ENCODE assay signal across 20 cellular contexts in the genomic region with DNA sequence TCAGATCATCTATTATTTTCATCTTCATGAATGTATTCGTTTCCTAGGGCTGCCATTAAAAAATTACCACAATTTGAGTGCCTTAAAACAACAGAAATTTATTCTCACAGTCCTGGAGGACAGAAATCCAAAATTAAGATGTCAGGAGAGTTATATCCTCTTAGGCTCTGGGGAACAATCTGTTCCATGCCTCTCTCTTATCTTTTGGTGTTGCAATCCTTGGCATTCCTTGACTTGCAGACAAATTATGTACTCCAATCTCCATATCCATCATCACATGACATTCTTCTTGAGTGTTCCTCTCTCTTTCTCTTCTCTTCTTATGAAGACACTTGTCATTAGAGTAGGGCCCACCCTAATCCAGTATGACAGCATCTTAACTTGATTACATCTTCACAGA.
"Had no signal": no experiment of that assay in that cellular context is flagged by ENCODE, and none has a peak within 500 bp of the region (broad histone marks: within the 10 kb centered on the region; RNA-seq: fewer than 3 reads in every experiment).

No MANE protein-coding gene starts in this region.

- H3K27ac ChIP-seq: cardiac muscle cell, gastrocnemius medialis, neural progenitor cell, pancreas, right lobe of liver, thyroid gland, upper lobe of left lung, vagina had no signal

- ATAC-seq: gastrocnemius medialis; natural killer cell treated with Interleukin-12 subunit alpha and Interleukin-12 subunit beta and Interleukin-15 and Interleukin-18, amount 100 ng/mL, for 72 hours; pancreas had no signal

- H2AFZ ChIP-seq: neural progenitor cell had no signal

- H3K36me3 Mint-ChIP-seq: immature natural killer cell; natural killer cell treated with Interleukin-12 subunit alpha and Interleukin-12 subunit beta and Interleukin-15 and Interleukin-18, amount 100 ng/mL, for 72 hours; neural progenitor cell had no signal

- H3K4me3 Mint-ChIP-seq: dendritic cell treated with granulocyte-macrophage colony-stimulating factor and Interleukin-4, amounts not matched to agents 40 ng/mL and 50 ng/mL, for 4 days; immature natural killer cell; natural killer cell treated with Interleukin-12 subunit alpha and Interleukin-12 subunit beta and Interleukin-15 and Interleukin-18, amount 100 ng/mL, for 72 hours; neural progenitor cell had no signal

- H3K4me2 ChIP-seq: neural progenitor cell had no signal

- H3K27me3 Mint-ChIP-seq: dendritic cell treated with granulocyte-macrophage colony-stimulating factor and Interleukin-4, amounts not matched to agents 40 ng/mL and 50 ng/mL, for 4 days; natural killer cell treated with Interleukin-12 subunit alpha and Interleukin-12 subunit beta and Interleukin-15 and Interleukin-18, amount 100 ng/mL, for 72 hours; progenitor cell of endocrine pancreas had no signal

- H3K9ac ChIP-seq: neural progenitor cell had no signal

- H3K4me3 ChIP-seq: cardiac muscle cell, gastrocnemius medialis, mucosa of descending colon, neural progenitor cell, pancreas, right lobe of liver, thyroid gland, upper lobe of left lung, vagina had no signal

- H3K9me3 ChIP-seq: gastrocnemius medialis, mucosa of descending colon, pancreas, right lobe of liver, thyroid gland, upper lobe of left lung, vagina had no signal

- H3K4me1 ChIP-seq: gastrocnemius medialis, neural progenitor cell, pancreas, right lobe of liver, thyroid gland, upper lobe of left lung, vagina had no signal

- H3K36me3 ChIP-seq: cardiac muscle cell, gastrocnemius medialis, neural progenitor cell, pancreas, right lobe of liver, thyroid gland, upper lobe of left lung, vagina had no signal

- H3K27ac Mint-ChIP-seq: dendritic cell treated with granulocyte-macrophage colony-stimulating factor and Interleukin-4, amounts not matched to agents 40 ng/mL and 50 ng/mL, for 4 days; immature natural killer cell; natural killer cell treated with Interleukin-12 subunit alpha and Interleukin-12 subunit beta and Interleukin-15 and Interleukin-18, amount 100 ng/mL, for 72 hours; neural progenitor cell; progenitor cell of endocrine pancreas had no signal

- H3K27me3 ChIP-seq: cardiac muscle cell, gastrocnemius medialis, neural progenitor cell, pancreas, right lobe of liver, thyroid gland, upper lobe of left lung, vagina had no signal

- DNase-seq: cerebellar nuclear complex; erythroblast; gastrocnemius medialis; immature natural killer cell; kidney; left colon; mucosa of descending colon; nucleus accumbens; pancreas; right lobe of liver; stimulated activated CD4-positive, alpha-beta T cell treated with anti-CD3 and anti-CD28 coated beads, Interleukin-12 subunit alpha, Interleukin-12 subunit beta, amount 100 ng/mL, for 4 hours; stimulated activated naive CD4-positive, alpha-beta T cell; thyroid gland; upper lobe of left lung had no signal

- H3K4me1 Mint-ChIP-seq: immature natural killer cell, neural progenitor cell had no signal

- H3K9me3 Mint-ChIP-seq: immature natural killer cell, neural progenitor cell had no signal
